In genomic region chr3:121424549-121424948, GRCh38 we compare ENCODE assay signal across 35 cellular contexts.
"Had no signal": no experiment of that assay in that cellular context is flagged by ENCODE, and none has a peak within 500 bp of the region (broad histone marks: within the 10 kb centered on the region; RNA-seq: fewer than 3 reads in every experiment).

No MANE protein-coding gene starts in this region.

- H3K9me3 ChIP-seq: MG63 had no signal

- DNase-seq: MG63, MM.1S, MV-4-11, NCI-H1048, NCI-H1092, NCI-H1092 treated with DMSO at 0.1 percent for 48 hours, NCI-H1105, NCI-H1105 treated with DMSO at 0.1 percent for 48 hours, NCI-H1417, NCI-H1417 treated with DMSO at 0.1 percent for 48 hours, NCI-H1436, NCI-H1436 treated with DMSO at 0.1 percent for 48 hours, NCI-H146, NCI-H1694, NCI-H1694 treated with DMSO at 0.1 percent for 48 hours, NCI-H187, NCI-H187 treated with DMSO at 0.1 percent for 48 hours, NCI-H1930, NCI-H2029, NCI-H2029 treated with DMSO at 0.1 percent for 48 hours, NCI-H2081, NCI-H2081 treated with DMSO at 0.1 percent for 48 hours, NCI-H2107, NCI-H2171, NCI-H2171 treated with DMSO at 0.1 percent for 48 hours, NCI-H2227 treated with DMSO at 0.1 percent for 48 hours, NCI-H226, NCI-H345, NCI-H446, NCI-H446 treated with DMSO at 0.1 percent for 48 hours, NCI-H510A, NCI-H510A treated with DMSO at 0.1 percent for 48 hours, NCI-H524, NCI-H524 treated with DMSO at 0.1 percent for 48 hours, NCI-H526 had no signal

- H3K4me3 ChIP-seq: MG63 had no signal

- H3K27me3 ChIP-seq: MG63 had no signal
